In the genomic region with DNA sequence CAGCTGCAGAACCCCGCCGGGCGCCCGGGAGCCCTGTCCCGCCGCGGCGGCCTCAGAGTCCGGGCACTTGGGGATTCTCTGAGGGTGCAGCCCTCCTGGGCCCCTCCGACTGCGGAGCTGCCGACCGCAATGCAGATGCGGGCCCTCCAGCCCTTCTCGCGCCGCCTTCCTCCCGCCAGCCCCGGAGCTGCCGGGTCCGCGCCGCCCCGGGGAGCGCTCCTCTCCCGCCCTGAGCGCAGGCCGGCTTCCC, we compare ENCODE assay signal across 14 cellular contexts. TPM values are rescaled to one million over a fixed set of nuclear protein-coding genes. Genes with fewer than 3 reads are reported as not detected.
DNase-seq lines count a peak whose midpoint lies in the region; ATAC-seq and TF ChIP-seq lines count a peak whose summit lies in the region.
"Had no signal": no experiment of that assay in that cellular context is flagged by ENCODE, and none has a peak within 500 bp of the region (broad histone marks: within the 10 kb centered on the region; RNA-seq: fewer than 3 reads in every experiment).

No MANE protein-coding gene starts in this region.

- peaks cover 6% of the 10 kb centered on the region for H3K4me1 Mint-ChIP-seq in activated CD8-positive, alpha-beta T cell treated with anti-CD3 and anti-CD28 coated beads for 36 hours (ENCODE audit: low read depth)
- peaks cover 9% of the 10 kb centered on the region for H3K4me1 Mint-ChIP-seq in activated CD8-positive, alpha-beta T cell treated with anti-CD3 and anti-CD28 coated beads, Interleukin-2, amount 10 ng/mL, durations not matched to agents 7 days and 5 days (ENCODE audit: low read depth)
- peaks cover 10% of the 10 kb centered on the region for H3K4me1 Mint-ChIP-seq in stimulated activated naive CD8-positive, alpha-beta T cell treated with anti-CD3 and anti-CD28 coated beads, Interleukin-15, amount 100 ng/mL, for 72 hours

- no peak for TF ChIP-seq CTCF in activated CD8-positive, alpha-beta T cell treated with anti-CD3 and anti-CD28 coated beads for 36 hours (IDR thresholded peaks at IDR 0.05)
- TF ChIP-seq CTCF in astrocyte of the cerebellum (IDR thresholded peaks at IDR 0.05; ENCODE audit: low read depth, low read length, missing control alignments): no peak

- peak overlapping the region; percentile 16 for H3K4me3 ChIP-seq in astrocyte of the cerebellum (ENCODE audit: low read depth, low read length)
- H3K4me3 ChIP-seq: GM12878 had no signal

- intact Hi-C loops in activated CD8-positive, alpha-beta T cell treated with anti-CD3 and anti-CD28 coated beads for 36 hours (cut with micrococcal nuclease): no loop called here

- no peak for ATAC-seq in activated CD8-positive, alpha-beta T cell treated with anti-CD3 and anti-CD28 coated beads for 36 hours
- ATAC-seq in activated CD8-positive, alpha-beta T cell treated with anti-CD3 and anti-CD28 coated beads, Interleukin-2, amount 10 ng/mL, durations not matched to agents 7 days and 5 days: no peak
- ATAC-seq in stimulated activated naive CD8-positive, alpha-beta T cell treated with anti-CD3 and anti-CD28 coated beads, Interleukin-15, amount 100 ng/mL, for 72 hours: peak; percentile 48
- ATAC-seq in GM21717 (IDR thresholded peaks at IDR 0.05; ENCODE audit: unreplicated experiment): no peak
- ATAC-seq: GM12878, left lobe of liver had no signal

- in situ Hi-C loops in astrocyte of the cerebellum (cut with HindIII; ENCODE audit: low sequenced_read_pairs): no loop called here

- peak overlapping the region; percentile 53 for H3K4me3 Mint-ChIP-seq in activated CD8-positive, alpha-beta T cell treated with anti-CD3 and anti-CD28 coated beads for 36 hours
- no peak overlapping the region for H3K4me3 Mint-ChIP-seq in activated CD8-positive, alpha-beta T cell treated with anti-CD3 and anti-CD28 coated beads, Interleukin-2, amount 10 ng/mL, durations not matched to agents 7 days and 5 days
- peak overlapping the region; percentile 78 to 80 for H3K4me3 Mint-ChIP-seq in stimulated activated naive CD8-positive, alpha-beta T cell treated with anti-CD3 and anti-CD28 coated beads, Interleukin-15, amount 100 ng/mL, for 72 hours

- H3K27ac Mint-ChIP-seq in activated CD8-positive, alpha-beta T cell treated with anti-CD3 and anti-CD28 coated beads for 36 hours: no peak overlapping the region
- H3K27ac Mint-ChIP-seq in activated CD8-positive, alpha-beta T cell treated with anti-CD3 and anti-CD28 coated beads, Interleukin-2, amount 10 ng/mL, durations not matched to agents 7 days and 5 days: no peak overlapping the region
- H3K27ac Mint-ChIP-seq in stimulated activated naive CD8-positive, alpha-beta T cell treated with anti-CD3 and anti-CD28 coated beads, Interleukin-15, amount 100 ng/mL, for 72 hours: no peak overlapping the region

- no peaks in the 10 kb centered on the region for H3K9me3 Mint-ChIP-seq in activated CD8-positive, alpha-beta T cell treated with anti-CD3 and anti-CD28 coated beads for 36 hours
- H3K9me3 Mint-ChIP-seq in activated CD8-positive, alpha-beta T cell treated with anti-CD3 and anti-CD28 coated beads, Interleukin-2, amount 10 ng/mL, durations not matched to agents 7 days and 5 days (ENCODE audit: insufficient read depth): no peaks in the 10 kb centered on the region
- H3K9me3 Mint-ChIP-seq in stimulated activated naive CD8-positive, alpha-beta T cell treated with anti-CD3 and anti-CD28 coated beads, Interleukin-15, amount 100 ng/mL, for 72 hours: no peaks in the 10 kb centered on the region

- no peak for DNase-seq in activated CD8-positive, alpha-beta T cell treated with anti-CD3 and anti-CD28 coated beads for 36 hours
- DNase-seq in activated CD8-positive, alpha-beta T cell treated with anti-CD3 and anti-CD28 coated beads, Interleukin-2, amount 10 ng/mL, durations not matched to agents 7 days and 5 days: no peak
- DNase-seq in astrocyte of the cerebellum (ENCODE audit: low read depth) (no peak), mesenteric fat pad (ENCODE audit: low spot score) (peak; percentile 47), NCI-H2081 (lab: John Stamatoyannopoulos, UW) (no peak), SHP77 treated with DMSO at 0.1 percent for 48 hours (lab: John Stamatoyannopoulos, UW) (no peak)
- no peak for DNase-seq in stimulated activated naive CD8-positive, alpha-beta T cell treated with anti-CD3 and anti-CD28 coated beads, Interleukin-15, amount 100 ng/mL, for 72 hours
- DNase-seq: KG1, NCI-H2029 treated with DMSO at 0.1 percent for 48 hours had no signal

- POLR2A ChIA-PET in activated CD8-positive, alpha-beta T cell treated with anti-CD3 and anti-CD28 coated beads for 36 hours (lab: Charles Lee): no interaction called here
- POLR2A ChIA-PET in activated CD8-positive, alpha-beta T cell treated with anti-CD3 and anti-CD28 coated beads, Interleukin-2, amount 10 ng/mL, durations not matched to agents 7 days and 5 days (lab: Charles Lee): no interaction called here

- CTCF ChIA-PET in activated CD8-positive, alpha-beta T cell treated with anti-CD3 and anti-CD28 coated beads for 36 hours (lab: Charles Lee): no interaction called here
- CTCF ChIA-PET in activated CD8-positive, alpha-beta T cell treated with anti-CD3 and anti-CD28 coated beads, Interleukin-2, amount 10 ng/mL, durations not matched to agents 7 days and 5 days (lab: Charles Lee): interaction anchor here (1.2 kb wide), 1 partner anchor 178 kb away, joined by 4 read pairs; no protein-coding TSS in a partner anchor

- H3K27me3 Mint-ChIP-seq in activated CD8-positive, alpha-beta T cell treated with anti-CD3 and anti-CD28 coated beads for 36 hours: peaks cover 51% of the 10 kb centered on the region
- peaks cover 53% of the 10 kb centered on the region for H3K27me3 Mint-ChIP-seq in activated CD8-positive, alpha-beta T cell treated with anti-CD3 and anti-CD28 coated beads, Interleukin-2, amount 10 ng/mL, durations not matched to agents 7 days and 5 days (ENCODE audit: low read depth)
- H3K27me3 Mint-ChIP-seq in stimulated activated naive CD8-positive, alpha-beta T cell treated with anti-CD3 and anti-CD28 coated beads, Interleukin-15, amount 100 ng/mL, for 72 hours: peaks cover 100% of the 10 kb centered on the region

- H3K36me3 Mint-ChIP-seq in activated CD8-positive, alpha-beta T cell treated with anti-CD3 and anti-CD28 coated beads for 36 hours (ENCODE audit: low read depth): no peaks in the 10 kb centered on the region
- H3K36me3 Mint-ChIP-seq in activated CD8-positive, alpha-beta T cell treated with anti-CD3 and anti-CD28 coated beads, Interleukin-2, amount 10 ng/mL, durations not matched to agents 7 days and 5 days (ENCODE audit: low read depth): no peaks in the 10 kb centered on the region

RNA-seq across cellular contexts. Expression of gene ACAN, which starts 0.3 kb away (rescaled TPM):
- total RNA-seq in activated CD8-positive, alpha-beta T cell treated with anti-CD3 and anti-CD28 coated beads for 36 hours: not detected
- not detected for total RNA-seq in activated CD8-positive, alpha-beta T cell treated with anti-CD3 and anti-CD28 coated beads, Interleukin-2, amount 10 ng/mL, durations not matched to agents 7 days and 5 days
- total RNA-seq in mesenteric fat pad: 1.4 TPM
- total RNA-seq: A172, fibroblast of villous mesenchyme, GM12878, left lobe of liver had no signal
